In the genomic region with DNA sequence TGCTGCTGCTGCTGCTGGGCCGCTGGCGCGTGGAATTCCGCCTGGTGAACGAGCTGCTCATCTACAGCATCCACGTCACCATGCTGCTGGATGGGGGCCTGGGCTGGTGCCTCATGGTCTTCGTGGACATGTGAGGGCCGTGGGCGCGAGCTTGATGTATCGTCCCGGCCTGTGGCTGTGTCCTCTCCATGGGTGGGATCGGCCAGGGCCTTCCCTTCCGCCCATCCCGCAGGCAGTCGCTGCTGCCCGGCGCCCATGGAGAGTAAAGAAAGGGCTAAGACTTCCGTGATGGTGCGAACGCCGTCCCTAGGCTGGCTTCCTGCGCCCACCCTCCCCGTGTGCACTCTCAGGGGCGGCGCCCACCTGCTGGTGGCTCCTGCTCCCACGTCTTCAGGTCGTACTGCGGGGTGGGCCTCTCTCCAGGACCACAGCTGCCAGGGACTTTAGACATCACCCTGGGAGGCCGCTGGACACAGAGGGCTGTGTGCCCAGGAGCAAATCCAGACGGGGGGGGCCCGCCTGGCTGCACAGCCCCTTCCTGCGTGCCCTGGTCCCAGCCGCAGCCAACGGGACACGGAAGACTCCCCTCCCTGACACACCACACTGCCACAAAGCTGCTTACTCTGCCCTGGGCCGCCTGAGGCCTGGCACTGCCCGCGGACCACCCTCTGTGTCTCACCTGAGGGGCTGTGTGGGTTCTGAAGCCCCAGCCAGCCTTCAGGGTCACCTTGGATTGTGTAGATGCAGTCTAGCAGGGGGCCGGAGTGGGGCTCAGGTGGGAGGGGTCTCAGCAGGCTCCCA, we compare ENCODE assay signal across 23 cellular contexts.
DNase-seq lines count a peak whose midpoint lies in the region; ATAC-seq and TF ChIP-seq lines count a peak whose summit lies in the region.
"Had no signal": no experiment of that assay in that cellular context is flagged by ENCODE, and none has a peak within 500 bp of the region (broad histone marks: within the 10 kb centered on the region; RNA-seq: fewer than 3 reads in every experiment).

No MANE protein-coding gene starts in this region.

- H3F3A ChIP-seq in GM23338 (replicated peaks; ENCODE audit: low read depth): no peaks in the 10 kb centered on the region

- H3K9ac ChIP-seq in endodermal cell (ENCODE audit: extremely low read depth, low read length, poor library complexity, severe bottlenecking): no peak overlapping the region

- H3K4me3 ChIP-seq in GM23338: no peak overlapping the region
- H3K4me3 ChIP-seq in endodermal cell (ENCODE audit: low read length): no peak overlapping the region
- no peak overlapping the region for H3K4me3 ChIP-seq in osteoblast (ENCODE audit: insufficient read depth, low read length)
- H3K4me3 ChIP-seq: HAP-1, MG63, SJCRH30 had no signal

- H3K79me2 ChIP-seq in GM23338 (replicated peaks; ENCODE audit: insufficient read depth) (no peaks in the 10 kb centered on the region), osteoblast (ENCODE audit: insufficient read depth, low read length) (no peaks in the 10 kb centered on the region)

- no peaks in the 10 kb centered on the region for H3K36me3 ChIP-seq in GM23338 (ENCODE audit: insufficient read depth)
- no peaks in the 10 kb centered on the region for H3K36me3 ChIP-seq in endodermal cell (ENCODE audit: control insufficient read depth, insufficient read depth, low read length)
- no peaks in the 10 kb centered on the region for H3K36me3 ChIP-seq in osteoblast (ENCODE audit: insufficient read depth, low read length)
- H3K36me3 ChIP-seq: BE2C, HAP-1, MG63, SJCRH30 had no signal

- no peaks in the 10 kb centered on the region for H3K9me3 ChIP-seq in endodermal cell (ENCODE audit: control insufficient read depth, low read length)
- no peaks in the 10 kb centered on the region for H3K9me3 ChIP-seq in osteoblast (ENCODE audit: low read depth, low read length)
- H3K9me3 ChIP-seq: BE2C, HAP-1, MG63, SJCRH30 had no signal

- H3K36me3 Mint-ChIP-seq in GM23338 (ENCODE audit: low read depth): peaks cover 5% of the 10 kb centered on the region
- no peaks in the 10 kb centered on the region for H3K36me3 Mint-ChIP-seq in endodermal cell (ENCODE audit: low read depth)
- H3K36me3 Mint-ChIP-seq: CD14-positive monocyte; CD8-positive, alpha-beta memory T cell had no signal

- no peak overlapping the region for H2AFZ ChIP-seq in GM23338
- no peak overlapping the region for H2AFZ ChIP-seq in osteoblast (ENCODE audit: low read length)

- H3K27me3 ChIP-seq in GM23338 (ENCODE audit: insufficient read depth) (no peaks in the 10 kb centered on the region), endodermal cell (ENCODE audit: control insufficient read depth, insufficient read depth, low read length, poor library complexity, severe bottlenecking) (no peaks in the 10 kb centered on the region), osteoblast (ENCODE audit: insufficient read depth, low read length) (peaks cover 6% of the 10 kb centered on the region)
- H3K27me3 ChIP-seq: BE2C, MG63, SJCRH30 had no signal

- H3K9me3 Mint-ChIP-seq in GM23338 (peaks cover 10% of the 10 kb centered on the region), endodermal cell (peaks cover 6% of the 10 kb centered on the region)
- H3K9me3 Mint-ChIP-seq in stimulated activated naive CD8-positive, alpha-beta T cell treated with anti-CD3 and anti-CD28 coated beads, Interleukin-15, amount 100 ng/mL, for 72 hours: no peaks in the 10 kb centered on the region
- H3K9me3 Mint-ChIP-seq: CD14-positive monocyte; CD8-positive, alpha-beta memory T cell; HFFc6 had no signal

- WGBS in endodermal cell (ENCODE audit: insufficient coverage in 1 of 2, insufficient read length in 1 of 2), 2 experiments: 95% methylated on average over 16 to 40 of the region's 40 CpGs

- peaks cover 4% of the 10 kb centered on the region for H3K27me3 Mint-ChIP-seq in GM23338 (ENCODE audit: insufficient read depth, low read depth, poor library complexity)
- no peaks in the 10 kb centered on the region for H3K27me3 Mint-ChIP-seq in endodermal cell (ENCODE audit: insufficient read depth)
- H3K27me3 Mint-ChIP-seq in stimulated activated naive CD8-positive, alpha-beta T cell treated with anti-CD3 and anti-CD28 coated beads, Interleukin-15, amount 100 ng/mL, for 72 hours: peaks cover 45% of the 10 kb centered on the region

- H3K27ac Mint-ChIP-seq in GM23338 (no peak overlapping the region), endodermal cell (no peak overlapping the region)
- H3K27ac Mint-ChIP-seq in stimulated activated naive CD8-positive, alpha-beta T cell treated with anti-CD3 and anti-CD28 coated beads, Interleukin-15, amount 100 ng/mL, for 72 hours: no peak overlapping the region
- H3K27ac Mint-ChIP-seq: CD14-positive monocyte, HFFc6 had no signal

- H3K27ac ChIP-seq in GM23338 (ENCODE audit: low read depth) (no peak overlapping the region), endodermal cell (ENCODE audit: low read depth, low read length) (no peak overlapping the region), osteoblast (ENCODE audit: low read depth, low read length) (no peak overlapping the region)
- H3K27ac ChIP-seq: SJCRH30 had no signal

- peak; percentile 15 for ATAC-seq in GM23338
- peak; percentile 43 for ATAC-seq in stimulated activated naive CD8-positive, alpha-beta T cell treated with anti-CD3 and anti-CD28 coated beads, Interleukin-15, amount 100 ng/mL, for 72 hours
- ATAC-seq: PC-3 had no signal

- TF ChIP-seq CTCF in GM23338 (conservative IDR thresholded peaks at IDR 0.05; ENCODE audit: low read depth in 2 of 2) (no peak), endodermal cell (conservative IDR thresholded peaks at IDR 0.05) (no peak), osteoblast (IDR thresholded peaks at IDR 0.05; ENCODE audit: extremely low read depth, low read depth, low read length) (no peak), GM13976 (IDR thresholded peaks at IDR 0.05; ENCODE audit: borderline replicate concordance, control extremely low read depth, extremely low read depth, insufficient read depth, missing control alignments) (no peak)

- H3K4me1 ChIP-seq in GM23338 (ENCODE audit: insufficient read depth) (no peaks in the 10 kb centered on the region), endodermal cell (ENCODE audit: control insufficient read depth, insufficient read depth, low read length) (no peaks in the 10 kb centered on the region), osteoblast (ENCODE audit: insufficient read depth, low read length) (no peaks in the 10 kb centered on the region)
- H3K4me1 ChIP-seq: BE2C, HAP-1, SJCRH30 had no signal

- DNase-seq in GM23338 (ENCODE audit: low spot score) (peak; percentile 17), endodermal cell (peak; percentile 51), osteoblast (ENCODE audit: insufficient read length, low spot score, missing footprints) (peak; percentile 30), glomerular visceral epithelial cell (ENCODE audit: extremely low spot score) (no peak), GM13976 (ENCODE audit: low spot score) (no peak), SKM-1 treated with dmso at 0.1 percent for 144 hours (lab: John Stamatoyannopoulos, UW; ENCODE audit: unreplicated experiment) (no peak)
- DNase-seq in stimulated activated naive CD8-positive, alpha-beta T cell treated with anti-CD3 and anti-CD28 coated beads, Interleukin-15, amount 100 ng/mL, for 72 hours: no peak
- DNase-seq: BE2C; CD8-positive, alpha-beta memory T cell; DMS153; DND-41; HFFc6; IMR-90; KG1; MG63; NCI-H2029; NCI-H446; NCI-H524 treated with DMSO at 0.1 percent for 48 hours; NCI-H774; PC-3 had no signal

- no peaks in the 10 kb centered on the region for H3K9me2 ChIP-seq in GM23338 (ENCODE audit: insufficient read depth)

- H4K20me1 ChIP-seq in GM23338 (replicated peaks; ENCODE audit: insufficient read depth) (no peaks in the 10 kb centered on the region), osteoblast (ENCODE audit: insufficient read depth, low read length) (no peaks in the 10 kb centered on the region)

- H3K4me3 Mint-ChIP-seq in GM23338: no peak overlapping the region
- no peak overlapping the region for H3K4me3 Mint-ChIP-seq in endodermal cell
- no peak overlapping the region for H3K4me3 Mint-ChIP-seq in stimulated activated naive CD8-positive, alpha-beta T cell treated with anti-CD3 and anti-CD28 coated beads, Interleukin-15, amount 100 ng/mL, for 72 hours
- H3K4me3 Mint-ChIP-seq: CD8-positive, alpha-beta memory T cell; HFFc6 had no signal

- H3K4me1 Mint-ChIP-seq in GM23338: no peaks in the 10 kb centered on the region; the same call in 2 of the 3 replicates
- H3K4me1 Mint-ChIP-seq in endodermal cell: no peaks in the 10 kb centered on the region
- H3K4me1 Mint-ChIP-seq in stimulated activated naive CD8-positive, alpha-beta T cell treated with anti-CD3 and anti-CD28 coated beads, Interleukin-15, amount 100 ng/mL, for 72 hours: no peaks in the 10 kb centered on the region

- H3K4me2 ChIP-seq in GM23338: no peak overlapping the region
- H3K4me2 ChIP-seq in osteoblast (ENCODE audit: insufficient read depth, low read length): no peak overlapping the region

- in situ Hi-C loops in GM13976 (cut with MboI; ENCODE audit: low sequenced_read_pairs, unreplicated experiment): no loop called here

TF ChIP-seq in GM23338, 12 proteins besides CTCF, POLR2A, EP300 and RAD21 (continues in another document):
- TF ChIP-seq POLR2AphosphoS5 (IDR thresholded peaks at IDR 0.05; ENCODE audit: low read depth): no peak
- TF ChIP-seq, protein P1, sequence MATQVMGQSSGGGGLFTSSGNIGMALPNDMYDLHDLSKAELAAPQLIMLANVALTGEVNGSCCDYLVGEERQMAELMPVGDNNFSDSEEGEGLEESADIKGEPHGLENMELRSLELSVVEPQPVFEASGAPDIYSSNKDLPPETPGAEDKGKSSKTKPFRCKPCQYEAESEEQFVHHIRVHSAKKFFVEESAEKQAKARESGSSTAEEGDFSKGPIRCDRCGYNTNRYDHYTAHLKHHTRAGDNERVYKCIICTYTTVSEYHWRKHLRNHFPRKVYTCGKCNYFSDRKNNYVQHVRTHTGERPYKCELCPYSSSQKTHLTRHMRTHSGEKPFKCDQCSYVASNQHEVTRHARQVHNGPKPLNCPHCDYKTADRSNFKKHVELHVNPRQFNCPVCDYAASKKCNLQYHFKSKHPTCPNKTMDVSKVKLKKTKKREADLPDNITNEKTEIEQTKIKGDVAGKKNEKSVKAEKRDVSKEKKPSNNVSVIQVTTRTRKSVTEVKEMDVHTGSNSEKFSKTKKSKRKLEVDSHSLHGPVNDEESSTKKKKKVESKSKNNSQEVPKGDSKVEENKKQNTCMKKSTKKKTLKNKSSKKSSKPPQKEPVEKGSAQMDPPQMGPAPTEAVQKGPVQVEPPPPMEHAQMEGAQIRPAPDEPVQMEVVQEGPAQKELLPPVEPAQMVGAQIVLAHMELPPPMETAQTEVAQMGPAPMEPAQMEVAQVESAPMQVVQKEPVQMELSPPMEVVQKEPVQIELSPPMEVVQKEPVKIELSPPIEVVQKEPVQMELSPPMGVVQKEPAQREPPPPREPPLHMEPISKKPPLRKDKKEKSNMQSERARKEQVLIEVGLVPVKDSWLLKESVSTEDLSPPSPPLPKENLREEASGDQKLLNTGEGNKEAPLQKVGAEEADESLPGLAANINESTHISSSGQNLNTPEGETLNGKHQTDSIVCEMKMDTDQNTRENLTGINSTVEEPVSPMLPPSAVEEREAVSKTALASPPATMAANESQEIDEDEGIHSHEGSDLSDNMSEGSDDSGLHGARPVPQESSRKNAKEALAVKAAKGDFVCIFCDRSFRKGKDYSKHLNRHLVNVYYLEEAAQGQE (IDR thresholded peaks at IDR 0.05; ENCODE audit: unreplicated experiment): no peak
- TF ChIP-seq EZH2 (IDR thresholded peaks at IDR 0.05; ENCODE audit: low read depth, unreplicated experiment): no peak

Comparison
In these comparisons a context has a peak if more than half of its experiments do, and no peak if none do; other contexts are left out.
1. DNase-seq: peak in GM23338 (single experiment), endodermal cell (single experiment) and osteoblast (single experiment); none in stimulated activated naive CD8-positive, alpha-beta T cell treated with anti-CD3 and anti-CD28 coated beads, Interleukin-15, amount 100 ng/mL, for 72 hours (0 of 2), glomerular visceral epithelial cell (single experiment), GM13976 (single experiment) and SKM-1 treated with dmso at 0.1 percent for 144 hours (single experiment).